ENCODE assay signal across 9 cellular contexts in genomic region chr19:41535029-41535622, GRCh38.
DNase-seq lines count a peak whose midpoint lies in the region; ATAC-seq and TF ChIP-seq lines count a peak whose summit lies in the region.
"Had no signal": no experiment of that assay in that cellular context is flagged by ENCODE, and none has a peak within 500 bp of the region (broad histone marks: within the 10 kb centered on the region; RNA-seq: fewer than 3 reads in every experiment).

No MANE protein-coding gene starts in this region.

- no peak for TF ChIP-seq CTCF in epithelial cell of esophagus (IDR thresholded peaks at IDR 0.05; ENCODE audit: insufficient read depth, low read depth, low read length, missing control alignments)

- no peak overlapping the region for H3K4me3 ChIP-seq in epithelial cell of esophagus (ENCODE audit: low read length)

- ATAC-seq in GM18499 (IDR thresholded peaks at IDR 0.05; ENCODE audit: insufficient read depth, unreplicated experiment) (peak; percentile 58), GM21381 (IDR thresholded peaks at IDR 0.05; ENCODE audit: unreplicated experiment) (peak; percentile 65), HG03457 (IDR thresholded peaks at IDR 0.05; ENCODE audit: unreplicated experiment) (peak; percentile 62), SK-N-SH treated with all-trans-retinoic acid at 6 μM for 48 hours (no peak)

- DNase-seq in epithelial cell of esophagus (ENCODE audit: low read depth): peak; percentile 4
- no peak for DNase-seq in NCI-H446 (lab: John Stamatoyannopoulos, UW)
- no peak for DNase-seq in activated CD4-positive, CD25-positive, alpha-beta regulatory T cell (lab: John Stamatoyannopoulos, UW)
- no peak for DNase-seq in SKM-1 (lab: John Stamatoyannopoulos, UW; ENCODE audit: unreplicated experiment)
- DNase-seq: T-helper 9 cell had no signal

TF ChIP-seq in SK-N-SH treated with all-trans-retinoic acid at 6 μM for 48 hours, 23 proteins besides CTCF, POLR2A, EP300 and RAD21:
- TF ChIP-seq ARNTL (CRISPR knock-in tag; IDR thresholded peaks at IDR 0.05; ENCODE audit: borderline replicate concordance, low read depth) (no peak), BACH2 (CRISPR knock-in tag; IDR thresholded peaks at IDR 0.05; ENCODE audit: borderline replicate concordance) (no peak)
